ENCODE assay signal across 35 cellular contexts in genomic region chr17:78299052-78299451, GRCh38.
"Had no signal": no experiment of that assay in that cellular context is flagged by ENCODE, and none has a peak within 500 bp of the region (broad histone marks: within the 10 kb centered on the region; RNA-seq: fewer than 3 reads in every experiment).

No MANE protein-coding gene starts in this region.

- H3K9me3 ChIP-seq: ascending aorta, Peyer's patch, SJCRH30 had no signal

- H3K36me3 ChIP-seq: ascending aorta, cardiac muscle cell, Peyer's patch, SJCRH30, WERI-Rb-1 had no signal

- H3K27ac ChIP-seq: ascending aorta, cardiac muscle cell, Peyer's patch, SJCRH30, SK-N-MC, WERI-Rb-1 had no signal

- ATAC-seq: activated CD8-positive, alpha-beta memory T cell treated with anti-CD3 and anti-CD28 coated beads, Interleukin-2, amount 10 ng/mL, durations not matched to agents 7 days and 5 days; activated T-cell treated with anti-CD3 and anti-CD28 coated beads, Interleukin-2, amount 50 U/mL, for 72 hours; activated T-helper 17 cell treated with anti-CD3 and anti-CD28 coated beads, Interleukin-2, amount 50 U/mL, for 72 hours; PC-3 had no signal

- H3K4me1 ChIP-seq: ascending aorta, Peyer's patch had no signal

- H3K27me3 ChIP-seq: ascending aorta, cardiac muscle cell, Peyer's patch, SJCRH30 had no signal

- H3K4me3 ChIP-seq: ascending aorta, cardiac muscle cell, Peyer's patch, SJCRH30, SK-N-MC had no signal

- DNase-seq: activated CD4-positive, alpha-beta memory T cell treated with anti-CD3 and anti-CD28 coated beads, Interleukin-2, amount 10 ng/mL, durations not matched to agents 7 days and 5 days; activated CD4-positive, alpha-beta T cell treated with anti-CD3 and anti-CD28 coated beads for 1 hour; activated CD4-positive, alpha-beta T cell treated with anti-CD3 and anti-CD28 coated beads for 48 hours; activated CD4-positive, CD25-positive, alpha-beta regulatory T cell; activated CD8-positive, alpha-beta memory T cell treated with anti-CD3 and anti-CD28 coated beads for 24 hours; activated CD8-positive, alpha-beta memory T cell treated with anti-CD3 and anti-CD28 coated beads, Interleukin-2, amount 10 ng/mL, durations not matched to agents 7 days and 5 days; activated effector memory CD4-positive, alpha-beta T cell treated with anti-CD3 and anti-CD28 coated beads, Interleukin-2, amount 50 U/mL, for 16 hours; activated naive CD4-positive, alpha-beta T cell; activated naive CD4-positive, alpha-beta T cell treated with anti-CD3 and anti-CD28 coated beads, Interleukin-2, amount 50 U/mL, for 16 hours; activated naive CD8-positive, alpha-beta T cell treated with anti-CD3 and anti-CD28 coated beads, Interleukin-2, amount 10 ng/mL, durations not matched to agents 7 days and 5 days; activated T-cell treated with anti-CD3 and anti-CD28 coated beads, Interleukin-2, amount 50 U/mL, for 1 hour; activated T-cell treated with anti-CD3 and anti-CD28 coated beads, Interleukin-2, amount 50 U/mL, for 72 hours; amygdala; NCI-H1092 treated with DMSO at 0.1 percent for 48 hours; NCI-H1417; NCI-H146; NCI-H187; NCI-H2029 treated with DMSO at 0.1 percent for 48 hours; NCI-H2107; NCI-H2171; NCI-H510A; NCI-H526; NCI-H748 treated with DMSO at 0.1 percent for 48 hours; NK-92 treated with Interleukin-12 subunit alpha and Interleukin-12 subunit beta, amount 100 ng/mL, for 24 hours; PC-3; Peyer's patch; RPMI8226; SHP77; SJCRH30; T1000; WERI-Rb-1 had no signal
